8 cellular contexts compared by ENCODE assay signal in the genomic region with DNA sequence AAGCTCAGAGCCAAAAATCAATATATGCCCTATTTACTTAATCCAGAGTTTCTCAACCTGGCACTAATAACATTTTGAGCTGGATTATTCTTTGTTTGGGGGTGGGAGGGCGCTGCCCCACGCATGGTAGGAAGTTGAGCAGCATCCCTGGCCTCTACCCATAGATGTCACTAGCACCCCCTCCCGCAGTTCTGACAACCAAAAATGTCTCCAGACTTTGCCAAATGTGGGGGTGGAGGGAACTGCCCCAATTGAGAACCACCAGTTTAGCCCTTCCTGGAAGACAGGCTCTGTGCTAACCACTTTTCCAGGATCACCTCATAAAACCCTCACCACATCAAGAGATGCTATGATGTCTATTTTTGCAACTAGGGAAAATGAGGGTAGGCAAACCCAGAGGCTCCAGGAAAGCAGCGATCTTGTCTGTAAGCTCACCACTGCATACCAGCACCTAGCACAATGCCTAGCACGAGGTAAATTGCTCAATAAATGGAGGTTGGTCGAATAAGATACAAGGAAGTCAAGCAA. TPM values are rescaled to one million over a fixed set of nuclear protein-coding genes. Genes with fewer than 3 reads are reported as not detected.
DNase-seq lines count a peak whose midpoint lies in the region; ATAC-seq and TF ChIP-seq lines count a peak whose summit lies in the region.

No MANE protein-coding gene starts in this region.

- TF ChIP-seq CTCF in HFF-Myc (IDR thresholded peaks at IDR 0.05; ENCODE audit: low read depth, low read length, missing control alignments) (peak; percentile 42), coronary artery (IDR thresholded peaks at IDR 0.05) (no peak), thyroid gland (IDR thresholded peaks at IDR 0.05) (no peak)

- peaks cover 24% of the 10 kb centered on the region for H3K36me3 Mint-ChIP-seq in CD4-positive, CD25-positive, alpha-beta regulatory T cell
- H3K36me3 Mint-ChIP-seq in T-cell = peaks cover 14% of the 10 kb centered on the region

- TF ChIP-seq POLR2A in thyroid gland (IDR thresholded peaks at IDR 0.05) = no peak

- peaks cover 21% of the 10 kb centered on the region for H3K36me3 ChIP-seq in CD4-positive, CD25-positive, alpha-beta regulatory T cell (ENCODE audit: control insufficient read depth, insufficient read depth, low read length)
- H3K36me3 ChIP-seq in muscle layer of colon (ENCODE audit: insufficient read depth, low read length) = peaks cover 26% of the 10 kb centered on the region
- H3K36me3 ChIP-seq in thyroid gland = peaks cover 25 to 28% of the 10 kb centered on the region in 2 donors

- DNase-seq in CD4-positive, CD25-positive, alpha-beta regulatory T cell = peak in 2 of 3 donors; percentile 29 to 73
- no peak for DNase-seq in HFF-Myc (ENCODE audit: extremely low read depth, low read depth)
- peak in 29 of 34 experiments; percentile 5 to 60 (median 40) for DNase-seq in T-cell
- DNase-seq in coronary artery (ENCODE audit: low spot score) = no peak
- peak in 1 of 2 donors; percentile 6 for DNase-seq in thyroid gland
- DNase-seq in GDM1 (lab: John Stamatoyannopoulos, UW) = no peak

- WGBS in thyroid gland, 2 donors = 0 to 2% methylated on average over 6 of the region's 6 CpGs

- no peaks in the 10 kb centered on the region for H3K9me3 Mint-ChIP-seq in CD4-positive, CD25-positive, alpha-beta regulatory T cell
- no peaks in the 10 kb centered on the region for H3K9me3 Mint-ChIP-seq in T-cell

- peak overlapping the region; percentile 88 to 100 (median 94) for H3K4me3 Mint-ChIP-seq in CD4-positive, CD25-positive, alpha-beta regulatory T cell
- peak overlapping the region; percentile 91 to 94 (median 93) for H3K4me3 Mint-ChIP-seq in T-cell

- CTCF ChIA-PET in T-cell (lab: Charles Lee) = interaction anchor here (0.5 to 1.6 kb wide), 13 partner anchors 11 to 121 kb away, joined by 3 to 8 read pairs (median 4); partner anchors contain the start of gene DHPS (in 1 of the 2)

- peak overlapping the region; percentile 89 for H3K9ac ChIP-seq in muscle layer of colon (ENCODE audit: low read length)

- H3K27ac Mint-ChIP-seq in CD4-positive, CD25-positive, alpha-beta regulatory T cell = peak overlapping the region; percentile 20 to 97 (median 90)
- peak overlapping the region; percentile 87 to 97 for H3K27ac Mint-ChIP-seq in T-cell

- H3K27me3 Mint-ChIP-seq in CD4-positive, CD25-positive, alpha-beta regulatory T cell = peaks cover 5% of the 10 kb centered on the region
- no peaks in the 10 kb centered on the region for H3K27me3 Mint-ChIP-seq in T-cell

- H3K4me1 ChIP-seq in CD4-positive, CD25-positive, alpha-beta regulatory T cell (ENCODE audit: control insufficient read depth, insufficient read depth, low read length, poor library complexity, severe bottlenecking) = peaks cover 52% of the 10 kb centered on the region
- H3K4me1 ChIP-seq in muscle layer of colon (ENCODE audit: insufficient read depth, low read length) = peaks cover 35% of the 10 kb centered on the region
- peaks cover 24 to 34% of the 10 kb centered on the region in 2 donors for H3K4me1 ChIP-seq in thyroid gland

- no peaks in the 10 kb centered on the region for H3K9me3 ChIP-seq in CD4-positive, CD25-positive, alpha-beta regulatory T cell (ENCODE audit: control insufficient read depth in 2 of 2, low read length in 2 of 2)
- no peaks in the 10 kb centered on the region for H3K9me3 ChIP-seq in muscle layer of colon (ENCODE audit: low read length)
- H3K9me3 ChIP-seq in thyroid gland = no peaks in the 10 kb centered on the region

- intact Hi-C loops in thyroid gland (cut with DNase I) = no loop called here

- H3K4me3 ChIP-seq in CD4-positive, CD25-positive, alpha-beta regulatory T cell (ENCODE audit: low read depth, low read length) = peak overlapping the region; percentile 99
- H3K4me3 ChIP-seq in HFF-Myc (replicated peaks; ENCODE audit: low read depth, low read length) = peak overlapping the region; percentile 96
- H3K4me3 ChIP-seq in coronary artery = peak overlapping the region; percentile 90
- H3K4me3 ChIP-seq in muscle layer of colon (ENCODE audit: low read depth in 1 of 2, low read length in 2 of 2) = peak overlapping the region; percentile 69 to 94
- H3K4me3 ChIP-seq in thyroid gland (replicated peaks in 1 of 3) = peak overlapping the region; percentile 67 to 97 (median 89)

- H3K27me3 ChIP-seq in CD4-positive, CD25-positive, alpha-beta regulatory T cell (ENCODE audit: control insufficient read depth, insufficient read depth, low read length) = no peaks in the 10 kb centered on the region
- no peaks in the 10 kb centered on the region for H3K27me3 ChIP-seq in muscle layer of colon (ENCODE audit: control insufficient read depth in 1 of 2, insufficient read depth in 2 of 2, low read length in 2 of 2)
- no peaks in the 10 kb centered on the region for H3K27me3 ChIP-seq in thyroid gland

- H3K4me1 Mint-ChIP-seq in CD4-positive, CD25-positive, alpha-beta regulatory T cell = peaks cover 5 to 72% (median 34%) of the 10 kb centered on the region in 4 donors
- peaks cover 46 to 56% (median 48%) of the 10 kb centered on the region in 3 donors for H3K4me1 Mint-ChIP-seq in T-cell

- ATAC-seq in CD4-positive, CD25-positive, alpha-beta regulatory T cell (ENCODE audit: low read depth in 2 of 2) = no peak
- ATAC-seq in T-cell (replicated peaks in 1 of 4) (no peak), GM18867 (IDR thresholded peaks at IDR 0.05; ENCODE audit: unreplicated experiment) (no peak)

- peak overlapping the region; percentile 93 for H3K27ac ChIP-seq in CD4-positive, CD25-positive, alpha-beta regulatory T cell (ENCODE audit: insufficient read depth, low read length, poor library complexity, severe bottlenecking)
- peak overlapping the region in 1 of 2 donors; percentile 94 for H3K27ac ChIP-seq in coronary artery
- H3K27ac ChIP-seq in muscle layer of colon (ENCODE audit: low read depth, low read length) = peak overlapping the region; percentile 97
- peak overlapping the region in 2 of 3 donors; percentile 90 to 91 for H3K27ac ChIP-seq in thyroid gland

- POLR2A ChIA-PET in T-cell (lab: Charles Lee) = interaction anchor here in 1 of 2 donors (0.5 kb wide), 1 partner anchor 73 kb away, joined by 3 read pairs; the partner anchor contains the start of gene RNASEH2A

RNA-seq across cellular contexts. Expression of gene TRIR, which starts 1.1 kb away (rescaled TPM):
- 197 TPM for total RNA-seq in CD4-positive, CD25-positive, alpha-beta regulatory T cell
- 100 to 1,000 TPM; 238 to 323 (median 261) TPM for polyA plus RNA-seq in CD4-positive, CD25-positive, alpha-beta regulatory T cell
- total RNA-seq in T-cell = 100 to 1,000 TPM; 167 to 256 (median 254) TPM
- total RNA-seq in thyroid gland = 100 to 1,000 TPM; 261 to 416 (median 329) TPM

RNA-seq across cellular contexts. Expression of gene GET3, which starts 3.9 kb away (rescaled TPM):
- total RNA-seq in CD4-positive, CD25-positive, alpha-beta regulatory T cell = 37.9 TPM
- polyA plus RNA-seq in CD4-positive, CD25-positive, alpha-beta regulatory T cell = 10 to 100 TPM; 68.0 to 91.2 (median 81.9) TPM
- total RNA-seq in T-cell (10 to 100 TPM; 24.6 to 39.3 (median 34.1) TPM), thyroid gland (10 to 100 TPM; 70.7 to 88.8 (median 83.3) TPM)

RNA-seq across cellular contexts. Expression of gene TNPO2, which starts 9.7 kb away (rescaled TPM):
- 42.9 TPM for total RNA-seq in CD4-positive, CD25-positive, alpha-beta regulatory T cell
- 1 to 10 TPM; 1.7 to 3.1 (median 2.0) TPM for polyA plus RNA-seq in CD4-positive, CD25-positive, alpha-beta regulatory T cell
- 10 to 100 TPM; 53.7 to 78.8 (median 62.6) TPM for total RNA-seq in T-cell
- 10 to 100 TPM; 50.8 to 59.8 (median 54.8) TPM for total RNA-seq in thyroid gland

RNA-seq across cellular contexts. Expression of gene BEST2, which starts 18.2 kb away (rescaled TPM):
- total RNA-seq in CD4-positive, CD25-positive, alpha-beta regulatory T cell = not detected
- not detected for polyA plus RNA-seq in CD4-positive, CD25-positive, alpha-beta regulatory T cell
- total RNA-seq in T-cell (under 1 TPM in 1 of 5 donors, not detected in 4; 0.16 TPM), thyroid gland (not detected)

RNA-seq across cellular contexts. Expression of gene FBXW9, which starts 37.0 kb away (rescaled TPM):
- 1.7 TPM for total RNA-seq in CD4-positive, CD25-positive, alpha-beta regulatory T cell
- 1 to 10 TPM; 5.0 to 8.1 (median 6.6) TPM for polyA plus RNA-seq in CD4-positive, CD25-positive, alpha-beta regulatory T cell
- 1 to 10 TPM; 3.4 to 6.2 (median 4.7) TPM for total RNA-seq in T-cell
- total RNA-seq in thyroid gland = 10 to 100 TPM in 2 of 4 donors, 1 to 10 TPM in 2; 5.9 to 13.7 (median 11.3) TPM

Comparison
In these comparisons a context has a peak if more than half of its experiments do, and no peak if none do; other contexts are left out.
1. DNase-seq: peak in CD4-positive, CD25-positive, alpha-beta regulatory T cell (2 of 3) and T-cell (29 of 34); none in HFF-Myc (single experiment), coronary artery (single experiment) and GDM1 (single experiment).
2. Peak in every context shown above with its lines, with median percentiles within 50 percentile points of each other: H3K4me3 ChIP-seq.